Comparison of ENCODE assay signal across 12 cellular contexts in the genomic region with DNA sequence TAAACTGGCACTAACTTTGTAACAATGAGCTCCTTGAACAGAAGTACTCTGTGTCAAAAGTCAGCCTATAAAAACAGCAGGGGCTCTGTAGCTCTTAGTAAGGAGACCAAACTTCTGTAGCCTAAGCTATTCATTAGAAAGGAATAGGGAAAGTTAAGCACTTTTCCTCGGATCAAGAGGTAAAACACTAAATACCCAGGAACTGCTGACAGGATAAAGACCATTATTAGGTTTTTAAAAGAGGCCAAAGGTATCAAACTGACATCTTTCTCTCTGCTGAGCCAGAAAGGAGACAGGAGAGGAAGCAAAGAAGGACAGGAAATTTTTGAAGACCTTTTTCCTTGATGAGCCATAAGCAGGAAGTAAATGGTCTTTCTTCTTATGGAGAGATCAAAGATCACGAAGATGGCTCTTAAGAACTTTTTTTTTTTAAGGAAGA. TPM values are rescaled to one million over a fixed set of nuclear protein-coding genes. Genes with fewer than 3 reads are reported as not detected.
DNase-seq lines count a peak whose midpoint lies in the region; ATAC-seq, FAIRE-seq and TF ChIP-seq lines count a peak whose summit lies in the region.
"Had no signal": no experiment of that assay in that cellular context is flagged by ENCODE, and none has a peak within 500 bp of the region (broad histone marks: within the 10 kb centered on the region; RNA-seq: fewer than 3 reads in every experiment).

No MANE protein-coding gene starts in this region.

- H3K36me3 Mint-ChIP-seq in neural crest cell (ENCODE audit: low read depth), result peaks cover 20% of the 10 kb centered on the region

- H3K27ac ChIP-seq in colonic mucosa (peak overlapping the region; percentile 48), upper lobe of left lung (no peak overlapping the region)
- H3K27ac ChIP-seq: brain microvascular endothelial cell had no signal

- no peaks in the 10 kb centered on the region for H3K36me3 ChIP-seq in colonic mucosa
- H3K36me3 ChIP-seq in upper lobe of left lung, result peaks cover 0 to 2% (median 0%) of the 10 kb centered on the region in 4 donors
- H3K36me3 ChIP-seq in MG63, result no peaks in the 10 kb centered on the region; the same call in 1 of the 2 replicates
- H3K36me3 ChIP-seq: brain microvascular endothelial cell had no signal

- H3K4me1 Mint-ChIP-seq in neural crest cell, result peaks cover 49% of the 10 kb centered on the region

- H3K27me3 ChIP-seq in colonic mucosa (no peaks in the 10 kb centered on the region), upper lobe of left lung (no peaks in the 10 kb centered on the region), MG63 (no peaks in the 10 kb centered on the region)
- H3K27me3 ChIP-seq: brain microvascular endothelial cell had no signal

- WGBS in upper lobe of left lung, 2 donors, result 37 to 51% methylated on average over 2 of the region's 2 CpGs

- no peak overlapping the region for H3K4me3 ChIP-seq in colonic mucosa
- H3K4me3 ChIP-seq in upper lobe of left lung, result no peak overlapping the region
- no peak overlapping the region for H3K4me3 ChIP-seq in MG63

- H3K4me1 ChIP-seq in colonic mucosa, result no peaks in the 10 kb centered on the region
- peaks cover 0 to 12% (median 0%) of the 10 kb centered on the region in 4 donors for H3K4me1 ChIP-seq in upper lobe of left lung

- H3K27ac Mint-ChIP-seq in neural crest cell (ENCODE audit: unreplicated experiment), result no peak overlapping the region

- FAIRE-seq in HTR-8/SVneo (lab: Jason Lieb, UNC), result no peak
- FAIRE-seq: TTC549 had no signal

- TF ChIP-seq EP300 in upper lobe of left lung (IDR thresholded peaks at IDR 0.05), result no peak

- H3K9me3 ChIP-seq in colonic mucosa, result no peaks in the 10 kb centered on the region
- no peaks in the 10 kb centered on the region for H3K9me3 ChIP-seq in upper lobe of left lung
- H3K9me3 ChIP-seq in MG63, result no peaks in the 10 kb centered on the region

- intact Hi-C loops in colonic mucosa (cut with DNase I), result no loop called here

- TF ChIP-seq CTCF in colonic mucosa (IDR thresholded peaks at IDR 0.05) (no peak), neural crest cell (conservative IDR thresholded peaks at IDR 0.05) (no peak), upper lobe of left lung (IDR thresholded peaks at IDR 0.05) (no peak)

- peaks cover 3% of the 10 kb centered on the region for H3K9me3 Mint-ChIP-seq in neural crest cell

- H3K4me3 Mint-ChIP-seq in neural crest cell, result peak overlapping the region; percentile 28

- no peaks in the 10 kb centered on the region for H3K27me3 Mint-ChIP-seq in neural crest cell (ENCODE audit: low read depth)

- TF ChIP-seq POLR2A in upper lobe of left lung (IDR thresholded peaks at IDR 0.05), result no peak

- no peak overlapping the region for H3K9ac ChIP-seq in colonic mucosa (ENCODE audit: low read depth in 2 of 2, low read length in 2 of 2)

- DNase-seq in ELF-1 (ENCODE audit: low read depth, low spot score), result peak; percentile 16
- DNase-seq in LHCN-M2 (ENCODE audit: low read depth), result peak; percentile 19
- DNase-seq in colonic mucosa, result no peak
- DNase-seq in neural crest cell (ENCODE audit: low read depth, low spot score), result no peak
- no peak for DNase-seq in upper lobe of left lung
- no peak for DNase-seq in HTR-8/SVneo (ENCODE audit: insufficient read length, low spot score)
- DNase-seq in GM19238 (ENCODE audit: insufficient read length, low spot score), result no peak
- no peak for DNase-seq in MG63
- DNase-seq: activated T-cell treated with anti-CD3 and anti-CD28 coated beads for 4 hours, brain microvascular endothelial cell, NCI-H1930 had no signal

- ATAC-seq in upper lobe of left lung (ENCODE audit: low FRiP score in 2 of 2), result no peak

RNA-seq across cellular contexts. Expression of a gene that starts 31.9 kb away (rescaled TPM):
- total RNA-seq in LHCN-M2 (2014; rRNA removed) (26.2 and 41.6 TPM in 2 replicates), colonic mucosa (10 to 100 TPM; 12.7 to 12.8 TPM), neural crest cell (19.4 and 22.6 TPM in 2 replicates), upper lobe of left lung (10 to 100 TPM in 5 of 6 donors, 1 to 10 TPM in 1; 8.7 to 50.6 (median 27.8) TPM)
- 11.9 TPM for polyA plus RNA-seq in LHCN-M2 (2012)
- 44.1 and 86.7 TPM in 2 replicates for total RNA-seq in MG63 (2014; rRNA removed; shearing (Covaris generic); ENCODE audit: low replicate concordance)

RNA-seq across cellular contexts. Expression of a gene that starts 32.0 kb away (rescaled TPM):
- total RNA-seq in LHCN-M2 (2014; rRNA removed), result 183 and 197 TPM in 2 replicates
- 37.9 TPM for polyA plus RNA-seq in LHCN-M2 (2012)
- 10 to 100 TPM; 25.0 to 50.1 TPM for total RNA-seq in colonic mucosa
- total RNA-seq in neural crest cell, result 88.6 and 105 TPM in 2 replicates
- total RNA-seq in upper lobe of left lung, result 10 to 100 TPM; 13.7 to 86.5 (median 39.2) TPM
- 84.7 and 137 TPM in 2 replicates for total RNA-seq in MG63 (2014; rRNA removed; shearing (Covaris generic); ENCODE audit: low replicate concordance)

Comparison
In these comparisons a context has a peak if more than half of its experiments do, and no peak if none do; other contexts are left out.
1. DNase-seq: peak in ELF-1 (single experiment) and LHCN-M2 (single experiment); none in colonic mucosa (single experiment), neural crest cell (single experiment), upper lobe of left lung (0 of 2), HTR-8/SVneo (single experiment), GM19238 (single experiment) and MG63 (single experiment).